Comparison of ENCODE assay signal across 20 cellular contexts in genomic region chr13:114011226-114011625, GRCh38. TPM values are rescaled to one million over a fixed set of nuclear protein-coding genes. Genes with fewer than 3 reads are reported as not detected.
DNase-seq lines count a peak whose midpoint lies in the region; ATAC-seq, FAIRE-seq and TF ChIP-seq lines count a peak whose summit lies in the region.
"Had no signal": no experiment of that assay in that cellular context is flagged by ENCODE, and none has a peak within 500 bp of the region (broad histone marks: within the 10 kb centered on the region; RNA-seq: fewer than 3 reads in every experiment).

No MANE protein-coding gene starts in this region.

- ATAC-seq in heart left ventricle (no peak), heart right ventricle (no peak), GM21390 (IDR thresholded peaks at IDR 0.05; ENCODE audit: unreplicated experiment) (no peak)
- ATAC-seq in activated CD8-positive, alpha-beta T cell treated with anti-CD3 and anti-CD28 coated beads, Interleukin-2, amount 10 ng/mL, durations not matched to agents 7 days and 5 days: no peak
- ATAC-seq in stimulated activated naive CD8-positive, alpha-beta T cell treated with anti-CD3 and anti-CD28 coated beads, Interleukin-15, amount 100 ng/mL, for 72 hours: no peak
- ATAC-seq: K562 had no signal

- no peak overlapping the region for H3K9ac ChIP-seq in kidney (ENCODE audit: low read length in 2 of 2)

- TF ChIP-seq POLR2A in heart left ventricle (IDR thresholded peaks at IDR 0.05): no peak

- peak overlapping the region; percentile 22 for H3K27ac Mint-ChIP-seq in activated CD8-positive, alpha-beta T cell treated with anti-CD3 and anti-CD28 coated beads, Interleukin-2, amount 10 ng/mL, durations not matched to agents 7 days and 5 days
- H3K27ac Mint-ChIP-seq in stimulated activated naive CD8-positive, alpha-beta T cell treated with anti-CD3 and anti-CD28 coated beads, Interleukin-15, amount 100 ng/mL, for 72 hours: peak overlapping the region; percentile 14 to 79
- H3K27ac Mint-ChIP-seq: activated CD8-positive, alpha-beta memory T cell treated with anti-CD3 and anti-CD28 coated beads, Interleukin-2, amount 10 ng/mL, durations not matched to agents 7 days and 5 days had no signal

- H3K27me3 ChIP-seq in heart left ventricle: no peaks in the 10 kb centered on the region
- H3K27me3 ChIP-seq in heart right ventricle: no peaks in the 10 kb centered on the region
- H3K27me3 ChIP-seq: adrenal gland had no signal

- H3K27me3 Mint-ChIP-seq in activated CD8-positive, alpha-beta T cell treated with anti-CD3 and anti-CD28 coated beads, Interleukin-2, amount 10 ng/mL, durations not matched to agents 7 days and 5 days (ENCODE audit: low read depth): no peaks in the 10 kb centered on the region
- H3K27me3 Mint-ChIP-seq in stimulated activated naive CD8-positive, alpha-beta T cell treated with anti-CD3 and anti-CD28 coated beads, Interleukin-15, amount 100 ng/mL, for 72 hours: no peaks in the 10 kb centered on the region
- H3K27me3 Mint-ChIP-seq: activated CD8-positive, alpha-beta memory T cell treated with anti-CD3 and anti-CD28 coated beads, Interleukin-2, amount 10 ng/mL, durations not matched to agents 7 days and 5 days had no signal

- H3K9me3 Mint-ChIP-seq in activated CD8-positive, alpha-beta T cell treated with anti-CD3 and anti-CD28 coated beads, Interleukin-2, amount 10 ng/mL, durations not matched to agents 7 days and 5 days (ENCODE audit: insufficient read depth): no peaks in the 10 kb centered on the region
- H3K9me3 Mint-ChIP-seq in stimulated activated naive CD8-positive, alpha-beta T cell treated with anti-CD3 and anti-CD28 coated beads, Interleukin-15, amount 100 ng/mL, for 72 hours: no peaks in the 10 kb centered on the region

- CTCF ChIA-PET in activated CD8-positive, alpha-beta T cell treated with anti-CD3 and anti-CD28 coated beads, Interleukin-2, amount 10 ng/mL, durations not matched to agents 7 days and 5 days (lab: Charles Lee): no interaction called here

- H3K36me3 Mint-ChIP-seq in activated CD8-positive, alpha-beta T cell treated with anti-CD3 and anti-CD28 coated beads, Interleukin-2, amount 10 ng/mL, durations not matched to agents 7 days and 5 days (ENCODE audit: low read depth): peaks cover 16% of the 10 kb centered on the region

- intact Hi-C loops in heart left ventricle (cut with DNase I): no loop called here
- intact Hi-C loops in heart right ventricle (cut with DNase I): no loop called here
- intact Hi-C loops in kidney (cut with DNase I): no loop called here

- H3K36me3 ChIP-seq in heart left ventricle (peaks cover 0 to 66% (median 39%) of the 10 kb centered on the region in 9 donors), heart right ventricle (peaks cover 0 to 67% (median 22%) of the 10 kb centered on the region in 9 donors), kidney (ENCODE audit: control insufficient read depth in 1 of 2, insufficient read depth in 2 of 2, low read length in 2 of 2) (peaks cover 0 to 6% of the 10 kb centered on the region in 2 donors)

- TF ChIP-seq CTCF in heart left ventricle (IDR thresholded peaks at IDR 0.05) (no peak), heart right ventricle (IDR thresholded peaks at IDR 0.05) (no peak), kidney (IDR thresholded peaks at IDR 0.05; ENCODE audit: borderline replicate concordance, extremely low read depth, insufficient read depth) (no peak)

- H3K9me3 ChIP-seq in heart left ventricle: no peaks in the 10 kb centered on the region
- H3K9me3 ChIP-seq in heart right ventricle: no peaks in the 10 kb centered on the region
- no peaks in the 10 kb centered on the region for H3K9me3 ChIP-seq in kidney (ENCODE audit: control insufficient read depth in 1 of 2, low read length in 2 of 2)
- H3K9me3 ChIP-seq: adrenal gland, prostate gland, thoracic aorta had no signal

- DNase-seq in heart left ventricle (peak in 3 of 5 donors; percentile 18 to 27 (median 21)), heart right ventricle (no peak), kidney (peak; percentile 53), G401 (ENCODE audit: low spot score) (no peak), NCI-H1105 (lab: John Stamatoyannopoulos, UW) (no peak)
- no peak for DNase-seq in activated CD8-positive, alpha-beta T cell treated with anti-CD3 and anti-CD28 coated beads, Interleukin-2, amount 10 ng/mL, durations not matched to agents 7 days and 5 days
- DNase-seq in stimulated activated naive CD8-positive, alpha-beta T cell treated with anti-CD3 and anti-CD28 coated beads, Interleukin-15, amount 100 ng/mL, for 72 hours: no peak
- DNase-seq: activated CD8-positive, alpha-beta memory T cell treated with anti-CD3 and anti-CD28 coated beads, Interleukin-2, amount 10 ng/mL, durations not matched to agents 7 days and 5 days; adrenal gland; COR-L47; effector CD4-positive, alpha-beta T cell; NCI-H187; NCI-H345; stimulated activated CD4-positive, alpha-beta T cell treated with anti-CD3 and anti-CD28 coated beads, Interleukin-4, amount 100 ng/mL, for 4 hours had no signal

- H3K4me1 Mint-ChIP-seq in activated CD8-positive, alpha-beta T cell treated with anti-CD3 and anti-CD28 coated beads, Interleukin-2, amount 10 ng/mL, durations not matched to agents 7 days and 5 days (ENCODE audit: low read depth): peaks cover 7% of the 10 kb centered on the region
- peaks cover 16% of the 10 kb centered on the region for H3K4me1 Mint-ChIP-seq in stimulated activated naive CD8-positive, alpha-beta T cell treated with anti-CD3 and anti-CD28 coated beads, Interleukin-15, amount 100 ng/mL, for 72 hours

- 93 to 96% (median 95%) methylated on average over 18 to 19 of the region's 19 CpGs for WGBS in heart left ventricle, 4 donors
- 97% methylated on average over 19 of the region's 19 CpGs for WGBS in heart right ventricle, 2 donors

- H3K4me3 ChIP-seq in heart left ventricle (no peak overlapping the region), heart right ventricle (no peak overlapping the region), kidney (ENCODE audit: low read length in 2 of 2) (no peak overlapping the region)
- H3K4me3 ChIP-seq: adrenal gland, K562, prostate gland, thoracic aorta had no signal

- POLR2A ChIA-PET in activated CD8-positive, alpha-beta T cell treated with anti-CD3 and anti-CD28 coated beads, Interleukin-2, amount 10 ng/mL, durations not matched to agents 7 days and 5 days (lab: Charles Lee): no interaction called here

- H3K4me1 ChIP-seq in heart left ventricle: peaks cover 0 to 7% (median 0%) of the 10 kb centered on the region in 12 donors
- H3K4me1 ChIP-seq in heart right ventricle: peaks cover 0 to 8% (median 0%) of the 10 kb centered on the region in 9 donors
- peaks cover 0 to 3% of the 10 kb centered on the region in 2 donors for H3K4me1 ChIP-seq in kidney (ENCODE audit: control insufficient read depth in 1 of 2, insufficient read depth in 1 of 2, low read depth in 1 of 2, low read length in 2 of 2)
- H3K4me1 ChIP-seq: adrenal gland, prostate gland had no signal

- H3K4me3 Mint-ChIP-seq in activated CD8-positive, alpha-beta T cell treated with anti-CD3 and anti-CD28 coated beads, Interleukin-2, amount 10 ng/mL, durations not matched to agents 7 days and 5 days: no peak overlapping the region
- H3K4me3 Mint-ChIP-seq in stimulated activated naive CD8-positive, alpha-beta T cell treated with anti-CD3 and anti-CD28 coated beads, Interleukin-15, amount 100 ng/mL, for 72 hours: no peak overlapping the region
- H3K4me3 Mint-ChIP-seq: activated CD8-positive, alpha-beta memory T cell treated with anti-CD3 and anti-CD28 coated beads, Interleukin-2, amount 10 ng/mL, durations not matched to agents 7 days and 5 days had no signal

- in situ Hi-C loops in G401 (cut with HindIII; ENCODE audit: low sequenced_read_pairs): no loop called here

- FAIRE-seq in kidney (lab: Jason Lieb, UNC): no peak
- FAIRE-seq: H54, K562 had no signal

- H3K27ac ChIP-seq in heart left ventricle (no peak overlapping the region), heart right ventricle (no peak overlapping the region), kidney (ENCODE audit: low read depth in 2 of 2, low read length in 2 of 2) (no peak overlapping the region)
- H3K27ac ChIP-seq: adrenal gland, prostate gland, thoracic aorta, VCaP had no signal

RNA-seq across cellular contexts. Expression of gene C13orf46, which starts 37.4 kb away (rescaled TPM):
- total RNA-seq in heart left ventricle: 1 to 10 TPM in 1 of 9 donors, under 1 TPM in 7, not detected in 1; 0.07 to 3.1 (median 0.43) TPM
- under 1 TPM; 0.15 to 0.18 TPM for polyA plus RNA-seq in heart left ventricle
- under 1 TPM; 0.15 to 0.80 (median 0.23) TPM for total RNA-seq in heart right ventricle
- polyA plus RNA-seq in heart right ventricle: under 1 TPM; 0.09 to 0.37 TPM
- 1 to 10 TPM; 2.2 to 3.1 TPM for total RNA-seq in activated CD8-positive, alpha-beta T cell treated with anti-CD3 and anti-CD28 coated beads, Interleukin-2, amount 10 ng/mL, durations not matched to agents 7 days and 5 days
- total RNA-seq in kidney: 1.1 TPM
- polyA plus RNA-seq in kidney (ENCODE audit: insufficient read depth, low read depth, low replicate concordance): not detected
- total RNA-seq in G401 (2014; rRNA removed; shearing (Covaris generic)): not detected in 2 replicates

Comparison
In these comparisons a context has a peak if more than half of its experiments do, and no peak if none do; other contexts are left out.
1. DNase-seq: peak in heart left ventricle (3 of 5) and kidney (single experiment); none in heart right ventricle (0 of 2), activated CD8-positive, alpha-beta T cell treated with anti-CD3 and anti-CD28 coated beads, Interleukin-2, amount 10 ng/mL, durations not matched to agents 7 days and 5 days (single experiment), stimulated activated naive CD8-positive, alpha-beta T cell treated with anti-CD3 and anti-CD28 coated beads, Interleukin-15, amount 100 ng/mL, for 72 hours (0 of 2), G401 (single experiment) and NCI-H1105 (single experiment).